ENCODE assay signal across 10 cellular contexts in genomic region chr1:203186446-203187305, GRCh38. TPM values are rescaled to one million over a fixed set of nuclear protein-coding genes. Genes with fewer than 3 reads are reported as not detected.
A peak's percentile ranks its signal among the peaks of the same experiment; 100 is the strongest.
DNase-seq lines count a peak whose midpoint lies in the region; TF ChIP-seq lines count a peak whose summit lies in the region.
"Had no signal": no experiment of that assay in that cellular context is flagged by ENCODE, and none has a peak within 500 bp of the region (broad histone marks: within the 10 kb centered on the region; RNA-seq: fewer than 3 reads in every experiment).

Gene CHI3L1 (minus strand): TSS chr1:203186704. CDS start chr1:203186623, 81 bp downstream.

- H3K27me3 ChIP-seq in right atrium auricular region (no peaks in the 10 kb centered on the region), dorsolateral prefrontal cortex (no peaks in the 10 kb centered on the region), vagina (no peaks in the 10 kb centered on the region), HAP-1 (ENCODE audit: low read depth) (peaks cover 3% of the 10 kb centered on the region; the same call in 1 of the 2 replicates)

- no peak for TF ChIP-seq POLR2A in vagina (IDR thresholded peaks at IDR 0.05)

- in situ Hi-C loops in HAP-1 (cut with MboI; ENCODE audit: low sequenced_read_pairs) = no loop called here

- TF ChIP-seq CTCF in right atrium auricular region (IDR thresholded peaks at IDR 0.05) = no peak
- no peak for TF ChIP-seq CTCF in dorsolateral prefrontal cortex (IDR thresholded peaks at IDR 0.05 in 54 of 56, conservative IDR thresholded peaks at IDR 0.05 in 2 of 56; ENCODE audit: low read depth in 1 of 56, partially characterized antibody in 56 of 56)
- no peak for TF ChIP-seq CTCF in vagina (IDR thresholded peaks at IDR 0.05)

- peaks cover 0 to 7% of the 10 kb centered on the region in 2 donors for H3K4me1 ChIP-seq in right atrium auricular region
- H3K4me1 ChIP-seq in vagina = peaks cover 30% of the 10 kb centered on the region
- H3K4me1 ChIP-seq in HAP-1 = no peaks in the 10 kb centered on the region

- DNase-seq in cardiac septum (ENCODE audit: low spot score) (peak; percentile 44), right atrium auricular region (ENCODE audit: low spot score) (no peak), dorsolateral prefrontal cortex (peak in 8 of 10 donors; percentile 66 to 84 (median 75)), middle frontal gyrus (ENCODE audit: extremely low spot score, low spot score) (peak; percentile 21), vagina (ENCODE audit: extremely low spot score in 2 of 2) (no peak), GDM1 (lab: John Stamatoyannopoulos, UW) (no peak), NCI-H1092 (lab: John Stamatoyannopoulos, UW) (no peak), HAP-1 (ENCODE audit: low spot score in 2 of 2) (no peak)
- DNase-seq: activated B cell treated with CpG ODN at 0.5 μM for 24 hours; central memory CD4-positive, alpha-beta T cell had no signal

- H3K36me3 ChIP-seq in right atrium auricular region (no peaks in the 10 kb centered on the region), vagina (no peaks in the 10 kb centered on the region), HAP-1 (replicated peaks) (no peaks in the 10 kb centered on the region)

- H3K27ac ChIP-seq in right atrium auricular region (no peak within 1 kb of the TSS), dorsolateral prefrontal cortex (peak within 1 kb of the TSS in 57 of 59 donors; percentile 11 to 92 (median 71)), vagina (peak within 1 kb of the TSS; percentile 70)

- intact Hi-C loops in cardiac septum (cut with DNase I) (no loop called here), dorsolateral prefrontal cortex (cut with DNase I) (no loop called here), vagina (cut with DNase I) (loop anchor here (5.0 kb wide), 1 partner anchor 156 kb away; no protein-coding TSS in a partner anchor)

- H3K9me3 ChIP-seq in right atrium auricular region (no peaks in the 10 kb centered on the region), vagina (no peaks in the 10 kb centered on the region), HAP-1 (no peaks in the 10 kb centered on the region)

- H3K4me3 ChIP-seq in right atrium auricular region (no peak within 1 kb of the TSS), dorsolateral prefrontal cortex (peak within 1 kb of the TSS in 12 of 59 donors; percentile 4 to 40 (median 20)), vagina (no peak within 1 kb of the TSS), HAP-1 (no peak within 1 kb of the TSS)

RNA-seq across cellular contexts. Expression of gene CHI3L1, which starts in this region (rescaled TPM):
- total RNA-seq in cardiac septum = 7.4 TPM
- total RNA-seq in right atrium auricular region = 1 to 10 TPM in 1 of 2 donors, under 1 TPM in 1; 0.85 to 9.4 TPM
- total RNA-seq in dorsolateral prefrontal cortex = 1,000 to 10,000 TPM in 3 of 120 experiments, 100 to 1,000 TPM in 31, 10 to 100 TPM in 86; 17.8 to 1,525 (median 52.6) TPM
- total RNA-seq in vagina = 51.3 TPM

Comparison
In these comparisons a context has a peak if more than half of its experiments do, and no peak if none do; other contexts are left out.
1. DNase-seq: peak in cardiac septum (single experiment), dorsolateral prefrontal cortex (8 of 10) and middle frontal gyrus (single experiment); none in right atrium auricular region (single experiment), vagina (0 of 2), GDM1 (single experiment), NCI-H1092 (single experiment) and HAP-1 (0 of 2).
2. H3K27ac ChIP-seq: peak in dorsolateral prefrontal cortex (57 of 59) and vagina (single experiment); none in right atrium auricular region (0 of 2).